Comparison of ENCODE assay signal across 18 cellular contexts in the genomic region with DNA sequence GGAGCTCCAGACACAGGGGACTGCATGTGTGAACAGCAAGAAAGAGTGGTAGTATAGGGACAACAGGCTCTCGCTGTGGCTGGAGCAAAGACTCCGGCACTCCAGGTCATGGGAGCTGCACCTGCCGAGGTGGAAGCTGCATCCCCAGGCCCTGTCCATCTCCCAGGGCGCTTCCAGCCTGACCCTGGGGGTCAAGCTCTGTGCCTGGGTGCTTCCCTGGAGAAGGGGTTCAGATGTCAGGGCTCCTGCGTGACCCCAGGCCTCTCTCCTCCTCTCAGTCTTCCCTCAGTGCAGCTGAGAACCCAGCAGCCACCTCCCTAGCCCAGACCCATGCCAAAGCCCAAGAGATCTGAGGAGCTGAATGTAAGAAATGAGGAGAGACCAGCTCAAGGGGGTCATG. TPM values are rescaled to one million over a fixed set of nuclear protein-coding genes. Genes with fewer than 3 reads are reported as not detected.
DNase-seq lines count a peak whose midpoint lies in the region; TF ChIP-seq lines count a peak whose summit lies in the region.
"Had no signal": no experiment of that assay in that cellular context is flagged by ENCODE, and none has a peak within 500 bp of the region (broad histone marks: within the 10 kb centered on the region; RNA-seq: fewer than 3 reads in every experiment).

No MANE protein-coding gene starts in this region.

- no peaks in the 10 kb centered on the region for H3K79me2 ChIP-seq in osteoblast (ENCODE audit: insufficient read depth, low read length)

- H3K9me3 Mint-ChIP-seq in CD14-positive monocyte = peaks cover 0 to 8% (median 0%) of the 10 kb centered on the region in 7 donors
- H3K9me3 Mint-ChIP-seq: CD8-positive, alpha-beta memory T cell; GM23338; HFFc6 had no signal

- H3K27ac Mint-ChIP-seq in CD14-positive monocyte = peak overlapping the region in 6 of 7 donors; percentile 70 to 90 (median 82)
- H3K27ac Mint-ChIP-seq: GM23338, HFFc6 had no signal

- intact Hi-C loops in CD14-positive monocyte (cut with micrococcal nuclease) = loop anchor here in 1 of 2 donors (10.0 kb wide), 1 partner anchor 65 kb away; no protein-coding TSS in a partner anchor

- no peak for DNase-seq in CD14-positive monocyte (ENCODE audit: low spot score)
- peak; percentile 73 for DNase-seq in osteoblast (ENCODE audit: insufficient read length, low spot score, missing footprints)
- no peak for DNase-seq in SKM-1 treated with dmso at 0.1 percent for 144 hours (lab: John Stamatoyannopoulos, UW; ENCODE audit: unreplicated experiment)
- DNase-seq in BE2C = no peak
- DNase-seq in effector CD8-positive, alpha-beta T cell (lab: John Stamatoyannopoulos, UW) = no peak
- DNase-seq: AML-193; CD8-positive, alpha-beta memory T cell; COR-L47; DMS 273 treated with DMSO at 0.1 percent for 48 hours; HFFc6; IMR-90 had no signal

- H3K36me3 ChIP-seq in duodenal mucosa (ENCODE audit: control insufficient read depth in 1 of 2, insufficient read depth in 2 of 2, low read length in 2 of 2) (peaks cover 4 to 7% of the 10 kb centered on the region in 2 donors), osteoblast (ENCODE audit: insufficient read depth, low read length) (no peaks in the 10 kb centered on the region), urinary bladder (ENCODE audit: insufficient read depth) (no peaks in the 10 kb centered on the region), BE2C (no peaks in the 10 kb centered on the region)
- H3K36me3 ChIP-seq: BLaER1 had no signal

- H3K4me1 ChIP-seq in duodenal mucosa (ENCODE audit: control insufficient read depth in 1 of 2, insufficient read depth in 2 of 2, low read length in 2 of 2) (peaks cover 47 to 50% of the 10 kb centered on the region in 2 donors), osteoblast (ENCODE audit: insufficient read depth, low read length) (no peaks in the 10 kb centered on the region), urinary bladder (ENCODE audit: insufficient read depth) (no peaks in the 10 kb centered on the region), BE2C (no peaks in the 10 kb centered on the region)
- H3K4me1 ChIP-seq: A549 had no signal

- H3K9ac ChIP-seq in duodenal mucosa (ENCODE audit: low read depth in 1 of 2, low read length in 2 of 2) = peak overlapping the region; percentile 43 to 86
- H3K9ac ChIP-seq: BLaER1 had no signal

- H3K4me2 ChIP-seq in osteoblast (ENCODE audit: insufficient read depth, low read length) = no peak overlapping the region
- H3K4me2 ChIP-seq: A549, BLaER1, GM23338 had no signal

- H3K27me3 ChIP-seq in duodenal mucosa (ENCODE audit: control insufficient read depth in 1 of 2, insufficient read depth in 2 of 2, low read length in 2 of 2) = no peaks in the 10 kb centered on the region
- H3K27me3 ChIP-seq in osteoblast (ENCODE audit: insufficient read depth, low read length) = peaks cover 7% of the 10 kb centered on the region
- peaks cover 28% of the 10 kb centered on the region for H3K27me3 ChIP-seq in BE2C
- H3K27me3 ChIP-seq: BLaER1 had no signal

- H3K4me1 Mint-ChIP-seq in CD14-positive monocyte = peaks cover 58% of the 10 kb centered on the region

- peaks cover 0 to 5% (median 4%) of the 10 kb centered on the region in 3 donors for H3K27me3 Mint-ChIP-seq in CD14-positive monocyte (ENCODE audit: low read depth in 3 of 3)

- no peaks in the 10 kb centered on the region for H4K20me1 ChIP-seq in osteoblast (ENCODE audit: insufficient read depth, low read length)
- H4K20me1 ChIP-seq: BLaER1 had no signal

- WGBS in urinary bladder = 89% methylated on average over 5 of the region's 5 CpGs

- TF ChIP-seq CTCF in CD14-positive monocyte (IDR thresholded peaks at IDR 0.05) = no peak
- no peak for TF ChIP-seq CTCF in osteoblast (IDR thresholded peaks at IDR 0.05; ENCODE audit: extremely low read depth, low read depth, low read length)
- TF ChIP-seq CTCF in BE2C (IDR thresholded peaks at IDR 0.05; ENCODE audit: low read depth, low read length) = no peak

- peaks cover 4 to 10% of the 10 kb centered on the region in 2 donors for H3K36me3 Mint-ChIP-seq in CD14-positive monocyte
- H3K36me3 Mint-ChIP-seq: CD8-positive, alpha-beta memory T cell had no signal

- H3K27ac ChIP-seq in duodenal mucosa (ENCODE audit: low read depth, low read length) (no peak overlapping the region), osteoblast (ENCODE audit: low read depth, low read length) (no peak overlapping the region), urinary bladder (ENCODE audit: low read depth) (peak overlapping the region; percentile 50)
- H3K27ac ChIP-seq: 22Rv1, A549, BLaER1 had no signal

- H3K4me3 Mint-ChIP-seq in CD14-positive monocyte = no peak overlapping the region
- H3K4me3 Mint-ChIP-seq: GM23338, HFFc6 had no signal

- peak overlapping the region; percentile 64 to 71 for H3K4me3 ChIP-seq in duodenal mucosa (ENCODE audit: low read depth in 1 of 2, low read length in 2 of 2)
- H3K4me3 ChIP-seq in osteoblast (ENCODE audit: insufficient read depth, low read length) = no peak overlapping the region
- no peak overlapping the region for H3K4me3 ChIP-seq in urinary bladder (ENCODE audit: low read depth, low read length)
- no peak overlapping the region for H3K4me3 ChIP-seq in BE2C (ENCODE audit: low read depth, low read length)
- H3K4me3 ChIP-seq: A549, BLaER1, GM23338, K562 had no signal

- H2AFZ ChIP-seq in osteoblast (ENCODE audit: low read length) = no peak overlapping the region
- H2AFZ ChIP-seq: GM23338 had no signal

- H3K9me3 ChIP-seq in duodenal mucosa (ENCODE audit: control insufficient read depth in 1 of 2, low read length in 2 of 2) (no peaks in the 10 kb centered on the region), osteoblast (ENCODE audit: low read depth, low read length) (no peaks in the 10 kb centered on the region), BE2C (no peaks in the 10 kb centered on the region)
- H3K9me3 ChIP-seq: A549, BLaER1 had no signal

RNA-seq across cellular contexts. Expression of a gene that starts 3.4 kb away (rescaled TPM):
- polyA plus RNA-seq in CD14-positive monocyte = not detected
- not detected in 2 replicates for total RNA-seq in osteoblast
- 15.0 TPM for total RNA-seq in urinary bladder
- 27.9 TPM for polyA plus RNA-seq in urinary bladder
- not detected for polyA plus RNA-seq in BE2C (2012; ENCODE audit: insufficient read depth, insufficient read length, low read depth)
- total RNA-seq: CD8-positive, alpha-beta memory T cell; HFFc6; IMR-90 had no signal
- polyA plus RNA-seq: A549; CD8-positive, alpha-beta memory T cell; IMR-90 had no signal

RNA-seq across cellular contexts. Expression of a gene that starts 6.5 kb away (rescaled TPM):
- polyA plus RNA-seq in CD14-positive monocyte (under 1 TPM; 0.05 to 0.11 TPM), urinary bladder (0.03 TPM)
- total RNA-seq in osteoblast (not detected in 2 replicates), urinary bladder (not detected)
- not detected for polyA plus RNA-seq in BE2C (2012; ENCODE audit: insufficient read depth, insufficient read length, low read depth)
- total RNA-seq: GM23338, HFFc6, IMR-90, K562 had no signal
- polyA plus RNA-seq: A549, GM23338, IMR-90 had no signal

Comparison
In these comparisons a context has a peak if more than half of its experiments do, and no peak if none do; other contexts are left out.
1. H3K4me3 ChIP-seq: peak in duodenal mucosa (2 of 2); none in osteoblast (single experiment), urinary bladder (single experiment) and BE2C (single experiment).
2. RNA of a gene that starts 3.4 kb away (total RNA-seq): 15.0 TPM in urinary bladder (single experiment); not detected in osteoblast; every median in the first group is over 10 times any median in the second.